In the genomic region with DNA sequence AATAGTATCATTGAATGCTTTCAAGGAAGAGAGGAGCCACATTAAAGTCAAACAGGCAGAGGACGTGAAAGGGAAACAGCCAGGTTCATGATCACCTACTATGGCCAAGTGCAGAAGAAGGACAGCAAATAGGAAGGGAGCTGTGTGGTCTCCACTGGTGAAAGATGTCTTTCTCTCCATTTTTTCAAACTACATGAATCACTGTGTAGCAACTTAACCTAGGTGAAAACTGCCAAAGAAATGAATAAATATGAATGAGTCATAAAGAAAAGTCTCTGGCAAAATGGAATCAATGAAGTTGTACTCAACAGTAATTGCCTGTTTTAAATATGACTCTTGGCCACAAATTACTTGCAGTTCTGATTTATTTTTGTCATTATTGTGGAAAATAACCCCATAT, we compare ENCODE assay signal across 20 cellular contexts.
A peak's percentile ranks its signal among the peaks of the same experiment; 100 is the strongest.
DNase-seq lines count a peak whose midpoint lies in the region; ATAC-seq, FAIRE-seq and TF ChIP-seq lines count a peak whose summit lies in the region.
"Had no signal": no experiment of that assay in that cellular context is flagged by ENCODE, and none has a peak within 500 bp of the region (broad histone marks: within the 10 kb centered on the region; RNA-seq: fewer than 3 reads in every experiment).

No MANE protein-coding gene starts in this region.

- ATAC-seq in A549 (no peak), GM21825 (IDR thresholded peaks at IDR 0.05; ENCODE audit: unreplicated experiment) (no peak)
- no peak for ATAC-seq in activated naive CD8-positive, alpha-beta T cell treated with anti-CD3 and anti-CD28 coated beads, Interleukin-2, amount 50 U/mL, for 24 hours
- ATAC-seq: HCT116 had no signal

- no peak overlapping the region for H3K4me3 Mint-ChIP-seq in activated naive CD8-positive, alpha-beta T cell treated with anti-CD3 and anti-CD28 coated beads, Interleukin-2, amount 50 U/mL, for 24 hours
- H3K4me3 Mint-ChIP-seq: CD14-positive monocyte, IgD-negative memory B cell had no signal

- no peak overlapping the region for H3K9ac ChIP-seq in smooth muscle cell (ENCODE audit: low read depth)

- H3F3A ChIP-seq in smooth muscle cell (ENCODE audit: low read depth) = no peaks in the 10 kb centered on the region

- TF ChIP-seq EP300 in A549 (IDR thresholded peaks at IDR 0.05) = no peak

- H3K4me3 ChIP-seq in A549 (no peak overlapping the region), cardiac fibroblast (replicated peaks in 1 of 2; ENCODE audit: low read depth in 2 of 2, low read length in 2 of 2) (no peak overlapping the region), smooth muscle cell (no peak overlapping the region)
- H3K4me3 ChIP-seq: PC-9 had no signal

- no peak for TF ChIP-seq RAD21 in A549 (conservative IDR thresholded peaks at IDR 0.05 in 1 of 2, IDR thresholded peaks at IDR 0.05 in 1 of 2)

- H3K27ac Mint-ChIP-seq in activated naive CD8-positive, alpha-beta T cell treated with anti-CD3 and anti-CD28 coated beads, Interleukin-2, amount 50 U/mL, for 24 hours = no peak overlapping the region
- H3K27ac Mint-ChIP-seq: CD14-positive monocyte, IgD-negative memory B cell had no signal

- H3K4me1 ChIP-seq in A549 (no peaks in the 10 kb centered on the region), smooth muscle cell (ENCODE audit: low read depth) (no peaks in the 10 kb centered on the region)

- no peaks in the 10 kb centered on the region for H3K27me3 ChIP-seq in smooth muscle cell (ENCODE audit: low read depth)

- H3K4me2 ChIP-seq in A549 (no peak overlapping the region), smooth muscle cell (no peak overlapping the region)
- H3K4me2 ChIP-seq: PC-9 had no signal

- no peak for TF ChIP-seq CTCF in A549 (IDR thresholded peaks at IDR 0.05)
- no peak for TF ChIP-seq CTCF in cardiac fibroblast (IDR thresholded peaks at IDR 0.05; ENCODE audit: low read depth, low read length)
- no peak for TF ChIP-seq CTCF in smooth muscle cell (IDR thresholded peaks at IDR 0.05; ENCODE audit: borderline replicate concordance, insufficient read depth, poor library complexity, severe bottlenecking)

- CTCF ChIA-PET in A549 (lab: Yijun Ruan, JAX) = no interaction called here

- H3K79me2 ChIP-seq in smooth muscle cell (ENCODE audit: low read depth) = no peaks in the 10 kb centered on the region

- no peaks in the 10 kb centered on the region for H3K9me3 Mint-ChIP-seq in activated naive CD8-positive, alpha-beta T cell treated with anti-CD3 and anti-CD28 coated beads, Interleukin-2, amount 50 U/mL, for 24 hours
- H3K9me3 Mint-ChIP-seq: CD14-positive monocyte had no signal

- H3K36me3 ChIP-seq in smooth muscle cell (ENCODE audit: low read depth) = no peaks in the 10 kb centered on the region

- TF ChIP-seq POLR2A in A549 (IDR thresholded peaks at IDR 0.05; ENCODE audit: low read length) = no peak

- DNase-seq in A549 (ENCODE audit: low read depth in 1 of 2, low spot score in 1 of 2) (no peak), LHCN-M2 (ENCODE audit: low read depth) (peak; percentile 44), cardiac fibroblast (ENCODE audit: low read depth in 2 of 2) (peak; percentile 39 to 64), fibroblast of the conjunctiva (ENCODE audit: low read depth) (peak; percentile 10), GM19239 (ENCODE audit: insufficient read length, low spot score) (no peak), smooth muscle cell (lab: John Stamatoyannopoulos, UW; ENCODE audit: unreplicated experiment) (no peak)
- no peak for DNase-seq in activated naive CD8-positive, alpha-beta T cell treated with anti-CD3 and anti-CD28 coated beads, Interleukin-2, amount 50 U/mL, for 24 hours
- DNase-seq: COR-L47, Kasumi-1, NCI-H1417 treated with DMSO at 0.1 percent for 48 hours, NCI-H2029, NCI-H2171, NCI-H774, PC-9 had no signal

- no peaks in the 10 kb centered on the region for H3K4me1 Mint-ChIP-seq in activated naive CD8-positive, alpha-beta T cell treated with anti-CD3 and anti-CD28 coated beads, Interleukin-2, amount 50 U/mL, for 24 hours
- H3K4me1 Mint-ChIP-seq: CD14-positive monocyte, IgD-negative memory B cell had no signal

- no peaks in the 10 kb centered on the region for H3K9me3 ChIP-seq in A549
- H3K9me3 ChIP-seq in smooth muscle cell (replicated peaks; ENCODE audit: low read depth) = no peaks in the 10 kb centered on the region

- 6% methylated on average over 1 of the region's 1 CpG for WGBS in A549 (ENCODE audit: missing lambda C conversion rate)
- WGBS in smooth muscle cell (ENCODE audit: low lambda C conversion rate) = 78% methylated on average over 1 of the region's 1 CpG

- H2AFZ ChIP-seq in smooth muscle cell (ENCODE audit: low read depth) = no peak overlapping the region
- H2AFZ ChIP-seq: PC-9 had no signal

- no peaks in the 10 kb centered on the region for H3K36me3 Mint-ChIP-seq in activated naive CD8-positive, alpha-beta T cell treated with anti-CD3 and anti-CD28 coated beads, Interleukin-2, amount 50 U/mL, for 24 hours (ENCODE audit: low read depth)
- H3K36me3 Mint-ChIP-seq: CD14-positive monocyte had no signal

- H3K27me3 Mint-ChIP-seq in activated naive CD8-positive, alpha-beta T cell treated with anti-CD3 and anti-CD28 coated beads, Interleukin-2, amount 50 U/mL, for 24 hours = no peaks in the 10 kb centered on the region

- H3K27ac ChIP-seq in A549 (no peak overlapping the region), smooth muscle cell (ENCODE audit: low read depth) (no peak overlapping the region)
- H3K27ac ChIP-seq: PC-9 had no signal

- FAIRE-seq in A549 (lab: Jason Lieb, UNC) (no peak), GM19239 (lab: Jason Lieb, UNC) (no peak)
- FAIRE-seq: A204.1, HTR-8/SVneo had no signal

- POLR2A ChIA-PET in A549 (lab: Yijun Ruan, JAX) = no interaction called here

- H4K20me1 ChIP-seq in smooth muscle cell (ENCODE audit: low read depth) = no peaks in the 10 kb centered on the region

TF ChIP-seq in A549, 52 proteins besides CTCF, POLR2A, EP300 and RAD21:
- TF ChIP-seq HOXB5 (CRISPR knock-in tag; IDR thresholded peaks at IDR 0.05) (no peak), ZFP36 (IDR thresholded peaks at IDR 0.05; ENCODE audit: borderline replicate concordance, partially characterized antibody) (no peak), POLR2AphosphoS2 (conservative IDR thresholded peaks at IDR 0.05; ENCODE audit: low read length) (no peak), FOSL2 (IDR thresholded peaks at IDR 0.05) (no peak), FOSL2 (CRISPR knock-in tag; IDR thresholded peaks at IDR 0.05) (0 out of 2 replicates have a peak, but pooled peaks have one; percentile 16), PHF8 (IDR thresholded peaks at IDR 0.05; ENCODE audit: borderline replicate concordance, low read depth) (no peak)

Comparison
In these comparisons a context has a peak if more than half of its experiments do, and no peak if none do; other contexts are left out.
1. DNase-seq: peak in LHCN-M2 (single experiment), cardiac fibroblast (2 of 2) and fibroblast of the conjunctiva (single experiment); none in A549 (0 of 2), GM19239 (single experiment), activated naive CD8-positive, alpha-beta T cell treated with anti-CD3 and anti-CD28 coated beads, Interleukin-2, amount 50 U/mL, for 24 hours (single experiment) and smooth muscle cell (single experiment).